ENCODE assay signal across 1 cellular context in genomic region chr12:91493308-91493707, GRCh38.
TF ChIP-seq lines count a peak whose summit lies in the region.

No MANE protein-coding gene starts in this region.

TF ChIP-seq in WTC11, 78 proteins besides CTCF, POLR2A, EP300 and RAD21 (continued from another document):
- no peak for TF ChIP-seq ATF2 (CRISPR knock-in tag; IDR thresholded peaks at IDR 0.05; ENCODE audit: borderline replicate concordance, low read depth)
- no peak for TF ChIP-seq HMGA2 (CRISPR knock-in tag; IDR thresholded peaks at IDR 0.05)
- no peak for TF ChIP-seq ATF6 (CRISPR knock-in tag; IDR thresholded peaks at IDR 0.05)
- TF ChIP-seq, protein P1, sequence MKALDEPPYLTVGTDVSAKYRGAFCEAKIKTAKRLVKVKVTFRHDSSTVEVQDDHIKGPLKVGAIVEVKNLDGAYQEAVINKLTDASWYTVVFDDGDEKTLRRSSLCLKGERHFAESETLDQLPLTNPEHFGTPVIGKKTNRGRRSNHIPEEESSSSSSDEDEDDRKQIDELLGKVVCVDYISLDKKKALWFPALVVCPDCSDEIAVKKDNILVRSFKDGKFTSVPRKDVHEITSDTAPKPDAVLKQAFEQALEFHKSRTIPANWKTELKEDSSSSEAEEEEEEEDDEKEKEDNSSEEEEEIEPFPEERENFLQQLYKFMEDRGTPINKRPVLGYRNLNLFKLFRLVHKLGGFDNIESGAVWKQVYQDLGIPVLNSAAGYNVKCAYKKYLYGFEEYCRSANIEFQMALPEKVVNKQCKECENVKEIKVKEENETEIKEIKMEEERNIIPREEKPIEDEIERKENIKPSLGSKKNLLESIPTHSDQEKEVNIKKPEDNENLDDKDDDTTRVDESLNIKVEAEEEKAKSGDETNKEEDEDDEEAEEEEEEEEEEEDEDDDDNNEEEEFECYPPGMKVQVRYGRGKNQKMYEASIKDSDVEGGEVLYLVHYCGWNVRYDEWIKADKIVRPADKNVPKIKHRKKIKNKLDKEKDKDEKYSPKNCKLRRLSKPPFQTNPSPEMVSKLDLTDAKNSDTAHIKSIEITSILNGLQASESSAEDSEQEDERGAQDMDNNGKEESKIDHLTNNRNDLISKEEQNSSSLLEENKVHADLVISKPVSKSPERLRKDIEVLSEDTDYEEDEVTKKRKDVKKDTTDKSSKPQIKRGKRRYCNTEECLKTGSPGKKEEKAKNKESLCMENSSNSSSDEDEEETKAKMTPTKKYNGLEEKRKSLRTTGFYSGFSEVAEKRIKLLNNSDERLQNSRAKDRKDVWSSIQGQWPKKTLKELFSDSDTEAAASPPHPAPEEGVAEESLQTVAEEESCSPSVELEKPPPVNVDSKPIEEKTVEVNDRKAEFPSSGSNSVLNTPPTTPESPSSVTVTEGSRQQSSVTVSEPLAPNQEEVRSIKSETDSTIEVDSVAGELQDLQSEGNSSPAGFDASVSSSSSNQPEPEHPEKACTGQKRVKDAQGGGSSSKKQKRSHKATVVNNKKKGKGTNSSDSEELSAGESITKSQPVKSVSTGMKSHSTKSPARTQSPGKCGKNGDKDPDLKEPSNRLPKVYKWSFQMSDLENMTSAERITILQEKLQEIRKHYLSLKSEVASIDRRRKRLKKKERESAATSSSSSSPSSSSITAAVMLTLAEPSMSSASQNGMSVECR (CRISPR knock-in tag; IDR thresholded peaks at IDR 0.05; ENCODE audit: borderline replicate concordance), result no peak
- TF ChIP-seq ZNF121 (CRISPR knock-in tag; IDR thresholded peaks at IDR 0.05), result no peak
